Comparison of ENCODE assay signal across 26 cellular contexts in the genomic region with DNA sequence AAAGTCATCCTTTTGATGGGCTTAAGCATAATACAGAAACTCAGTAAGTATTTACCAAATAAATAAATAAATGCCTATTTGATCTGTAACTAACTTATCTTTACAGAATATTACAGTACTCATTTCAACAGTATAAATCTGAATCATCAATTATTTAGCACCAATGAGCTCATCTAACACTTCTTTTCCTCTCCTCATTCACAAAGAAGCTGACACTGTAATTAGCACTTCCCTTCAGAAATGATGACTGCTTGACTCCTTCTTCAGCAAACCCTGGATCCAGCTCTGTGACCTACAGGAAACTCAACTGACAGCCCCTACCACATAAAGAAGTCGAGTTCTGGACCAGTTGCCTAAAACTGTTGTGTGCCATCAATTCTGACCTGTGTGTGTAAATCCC.
A peak's percentile ranks its signal among the peaks of the same experiment; 100 is the strongest.
DNase-seq lines count a peak whose midpoint lies in the region; ATAC-seq and TF ChIP-seq lines count a peak whose summit lies in the region.
"Had no signal": no experiment of that assay in that cellular context is flagged by ENCODE, and none has a peak within 500 bp of the region (broad histone marks: within the 10 kb centered on the region; RNA-seq: fewer than 3 reads in every experiment).

No MANE protein-coding gene starts in this region.

- DNase-seq in activated CD4-positive, CD25-positive, alpha-beta regulatory T cell treated with anti-CD3 and anti-CD28 coated beads, Interleukin-2, amount 50 U/mL, for 72 hours, result no peak
- no peak for DNase-seq in CD8-positive, alpha-beta T cell
- no peak for DNase-seq in natural killer cell treated with Interleukin-12 subunit alpha and Interleukin-12 subunit beta and Interleukin-15 and Interleukin-18, amount 100 ng/mL, for 72 hours (ENCODE audit: low spot score)
- DNase-seq in stomach (no peak), SW480 (ENCODE audit: low spot score) (no peak), LoVo (ENCODE audit: low spot score) (no peak)
- DNase-seq: activated CD4-positive, alpha-beta T cell treated with anti-CD3 and anti-CD28 coated beads, Interleukin-2, amount 10 ng/mL, durations not matched to agents 7 days and 5 days; activated naive CD4-positive, alpha-beta T cell treated with anti-CD3 and anti-CD28 coated beads for 36 hours; brain microvascular endothelial cell; CD4-positive, alpha-beta memory T cell; effector memory CD4-positive, alpha-beta T cell; EL; KBM-7; left colon; NCI-H1105; NCI-H1930; NCI-H510A treated with DMSO at 0.1 percent for 48 hours; pancreas; small intestine; stimulated activated naive CD4-positive, alpha-beta T cell; uterus had no signal

- no peaks in the 10 kb centered on the region for H3K36me3 ChIP-seq in CD8-positive, alpha-beta T cell (ENCODE audit: insufficient read depth, low read length)
- H3K36me3 ChIP-seq in stomach, result peaks cover 0 to 3% (median 0%) of the 10 kb centered on the region in 4 donors
- H3K36me3 ChIP-seq: brain microvascular endothelial cell, pancreas, thoracic aorta, uterus had no signal

- intact Hi-C loops in CD8-positive, alpha-beta T cell (cut with DNase I, micrococcal nuclease), result no loop called here
- intact Hi-C loops in stomach (cut with DNase I; ENCODE audit: low total_unique reads), result no loop called here

- CTCF ChIA-PET in CD8-positive, alpha-beta T cell (lab: Charles Lee), result interaction anchor here (1.0 kb wide), 1 partner anchor 18 kb away, joined by 3 read pairs; no protein-coding TSS in a partner anchor

- ATAC-seq in activated CD4-positive, CD25-positive, alpha-beta regulatory T cell treated with anti-CD3 and anti-CD28 coated beads, Interleukin-2, amount 50 U/mL, for 24 hours, result peak; percentile 58 to 74
- no peak for ATAC-seq in CD8-positive, alpha-beta T cell
- peak; percentile 81 to 84 for ATAC-seq in natural killer cell treated with Interleukin-12 subunit alpha and Interleukin-12 subunit beta and Interleukin-15 and Interleukin-18, amount 100 ng/mL, for 72 hours
- ATAC-seq: left colon, pancreas had no signal

- TF ChIP-seq EP300 in stomach (IDR thresholded peaks at IDR 0.05), result no peak

- H3K36me3 Mint-ChIP-seq in CD8-positive, alpha-beta T cell, result peaks cover 39% of the 10 kb centered on the region
- H3K36me3 Mint-ChIP-seq in brain, result peaks cover 38% of the 10 kb centered on the region
- no peaks in the 10 kb centered on the region for H3K36me3 Mint-ChIP-seq in natural killer cell treated with Interleukin-12 subunit alpha and Interleukin-12 subunit beta and Interleukin-15 and Interleukin-18, amount 100 ng/mL, for 72 hours

- no peak overlapping the region for H3K27ac ChIP-seq in CD8-positive, alpha-beta T cell (ENCODE audit: low read depth, low read length)
- no peak overlapping the region for H3K27ac ChIP-seq in stomach
- H3K27ac ChIP-seq: brain microvascular endothelial cell, epithelial cell of prostate, pancreas, thoracic aorta, uterus had no signal

- no peak for TF ChIP-seq POLR2A in stomach (IDR thresholded peaks at IDR 0.05)

- no peaks in the 10 kb centered on the region for H3K9me3 ChIP-seq in CD8-positive, alpha-beta T cell (ENCODE audit: low read length)
- H3K9me3 ChIP-seq in stomach, result no peaks in the 10 kb centered on the region
- H3K9me3 ChIP-seq: pancreas, thoracic aorta, uterus had no signal

- peaks cover 12% of the 10 kb centered on the region for H3K4me1 ChIP-seq in CD8-positive, alpha-beta T cell (ENCODE audit: insufficient read depth, low read length)
- peaks cover 0 to 61% (median 29%) of the 10 kb centered on the region in 4 donors for H3K4me1 ChIP-seq in stomach
- H3K4me1 ChIP-seq: uterus had no signal

- WGBS in stomach, 5 donors, result 69 to 87% (median 71%) methylated on average over 1 of the region's 1 CpG

- H3K27ac Mint-ChIP-seq in CD8-positive, alpha-beta T cell, result peak overlapping the region; percentile 39
- H3K27ac Mint-ChIP-seq in brain, result peak overlapping the region in 3 of 5 experiments; percentile 59 to 90 (median 85)
- peak overlapping the region; percentile 71 to 93 for H3K27ac Mint-ChIP-seq in natural killer cell treated with Interleukin-12 subunit alpha and Interleukin-12 subunit beta and Interleukin-15 and Interleukin-18, amount 100 ng/mL, for 72 hours
- H3K27ac Mint-ChIP-seq: activated CD4-positive, alpha-beta T cell treated with anti-CD3 and anti-CD28 coated beads, Interleukin-2, amount 10 ng/mL, durations not matched to agents 7 days and 5 days; activated naive CD4-positive, alpha-beta T cell treated with anti-CD3 and anti-CD28 coated beads for 36 hours had no signal

- H3K4me3 Mint-ChIP-seq in CD8-positive, alpha-beta T cell, result no peak overlapping the region
- peak overlapping the region in 1 of 5 experiments; percentile 40 for H3K4me3 Mint-ChIP-seq in brain
- H3K4me3 Mint-ChIP-seq in natural killer cell treated with Interleukin-12 subunit alpha and Interleukin-12 subunit beta and Interleukin-15 and Interleukin-18, amount 100 ng/mL, for 72 hours, result peak overlapping the region; percentile 60
- H3K4me3 Mint-ChIP-seq: activated CD4-positive, alpha-beta T cell treated with anti-CD3 and anti-CD28 coated beads, Interleukin-2, amount 10 ng/mL, durations not matched to agents 7 days and 5 days; activated naive CD4-positive, alpha-beta T cell treated with anti-CD3 and anti-CD28 coated beads for 36 hours; neural crest cell had no signal

- H3K4me1 Mint-ChIP-seq in CD8-positive, alpha-beta T cell (ENCODE audit: low read depth), result peaks cover 51% of the 10 kb centered on the region
- H3K4me1 Mint-ChIP-seq in brain, result peaks cover 98% of the 10 kb centered on the region
- H3K4me1 Mint-ChIP-seq in natural killer cell treated with Interleukin-12 subunit alpha and Interleukin-12 subunit beta and Interleukin-15 and Interleukin-18, amount 100 ng/mL, for 72 hours (ENCODE audit: low read depth in 2 of 2), result peaks cover 61 to 78% of the 10 kb centered on the region in 2 donors

- H3K27me3 Mint-ChIP-seq in CD8-positive, alpha-beta T cell (ENCODE audit: low read depth), result no peaks in the 10 kb centered on the region
- no peaks in the 10 kb centered on the region for H3K27me3 Mint-ChIP-seq in brain
- no peaks in the 10 kb centered on the region for H3K27me3 Mint-ChIP-seq in natural killer cell treated with Interleukin-12 subunit alpha and Interleukin-12 subunit beta and Interleukin-15 and Interleukin-18, amount 100 ng/mL, for 72 hours
- H3K27me3 Mint-ChIP-seq: activated CD4-positive, alpha-beta T cell treated with anti-CD3 and anti-CD28 coated beads, Interleukin-2, amount 10 ng/mL, durations not matched to agents 7 days and 5 days; CD4-positive, alpha-beta memory T cell had no signal

- no peaks in the 10 kb centered on the region for H3K27me3 ChIP-seq in CD8-positive, alpha-beta T cell (ENCODE audit: insufficient read depth, low read length)
- no peaks in the 10 kb centered on the region for H3K27me3 ChIP-seq in stomach
- H3K27me3 ChIP-seq: brain microvascular endothelial cell, pancreas, uterus had no signal

- no peak overlapping the region for H3K4me3 ChIP-seq in CD8-positive, alpha-beta T cell (ENCODE audit: low read depth, low read length)
- no peak overlapping the region for H3K4me3 ChIP-seq in stomach
- H3K4me3 ChIP-seq: pancreas, thoracic aorta, uterus had no signal

- no peak for TF ChIP-seq CTCF in CD8-positive, alpha-beta T cell (IDR thresholded peaks at IDR 0.05)
- TF ChIP-seq CTCF in brain (conservative IDR thresholded peaks at IDR 0.05) (no peak), stomach (IDR thresholded peaks at IDR 0.05) (no peak)

- POLR2A ChIA-PET in CD8-positive, alpha-beta T cell (lab: Charles Lee), result no interaction called here

- no peaks in the 10 kb centered on the region for H3K9me3 Mint-ChIP-seq in CD8-positive, alpha-beta T cell
- no peaks in the 10 kb centered on the region for H3K9me3 Mint-ChIP-seq in brain
- H3K9me3 Mint-ChIP-seq in natural killer cell treated with Interleukin-12 subunit alpha and Interleukin-12 subunit beta and Interleukin-15 and Interleukin-18, amount 100 ng/mL, for 72 hours, result no peaks in the 10 kb centered on the region
- H3K9me3 Mint-ChIP-seq: activated CD4-positive, alpha-beta T cell treated with anti-CD3 and anti-CD28 coated beads, Interleukin-2, amount 10 ng/mL, durations not matched to agents 7 days and 5 days; activated naive CD4-positive, alpha-beta T cell treated with anti-CD3 and anti-CD28 coated beads for 36 hours; CD4-positive, alpha-beta memory T cell; neural crest cell had no signal
